In the genomic region with DNA sequence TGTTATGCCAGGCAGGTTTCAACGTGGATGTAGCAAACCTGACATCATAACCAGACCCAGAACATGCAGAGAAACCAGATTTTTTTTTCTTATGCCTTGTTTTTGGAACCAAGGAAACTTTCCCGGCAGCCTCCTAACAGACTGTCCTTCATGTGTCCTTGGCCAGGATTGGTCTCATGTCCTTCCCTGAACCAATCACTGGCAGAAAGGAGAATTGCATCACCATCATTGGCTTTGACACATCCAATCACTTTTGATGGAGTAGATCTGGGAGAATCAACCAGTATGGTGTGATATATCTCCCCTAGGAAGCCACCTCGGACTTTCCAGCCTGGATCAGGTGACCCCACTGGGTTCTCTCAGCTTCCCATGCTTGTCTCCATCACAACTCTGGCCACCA, we compare ENCODE assay signal across 40 cellular contexts. TPM values are rescaled to one million over a fixed set of nuclear protein-coding genes. Genes with fewer than 3 reads are reported as not detected.
"Had no signal": no experiment of that assay in that cellular context is flagged by ENCODE, and none has a peak within 500 bp of the region (broad histone marks: within the 10 kb centered on the region; RNA-seq: fewer than 3 reads in every experiment).

No MANE protein-coding gene starts in this region.

- H3K36me3 ChIP-seq: MG63 had no signal

- H3K27me3 ChIP-seq: MG63 had no signal

- H3K9me3 ChIP-seq: MG63 had no signal

- DNase-seq: Karpas-422, Kasumi-1, MG63, MM.1S, MV-4-11, NCI-H1048, NCI-H1092, NCI-H1092 treated with DMSO at 0.1 percent for 48 hours, NCI-H1105, NCI-H1105 treated with DMSO at 0.1 percent for 48 hours, NCI-H1417, NCI-H1417 treated with DMSO at 0.1 percent for 48 hours, NCI-H1436, NCI-H1436 treated with DMSO at 0.1 percent for 48 hours, NCI-H146, NCI-H1694, NCI-H1694 treated with DMSO at 0.1 percent for 48 hours, NCI-H187, NCI-H187 treated with DMSO at 0.1 percent for 48 hours, NCI-H1930, NCI-H2029, NCI-H2029 treated with DMSO at 0.1 percent for 48 hours, NCI-H2081, NCI-H2081 treated with DMSO at 0.1 percent for 48 hours, NCI-H2107, NCI-H2171, NCI-H2171 treated with DMSO at 0.1 percent for 48 hours, NCI-H2227 treated with DMSO at 0.1 percent for 48 hours, NCI-H226, NCI-H345, NCI-H446, NCI-H446 treated with DMSO at 0.1 percent for 48 hours, NCI-H510A, NCI-H510A treated with DMSO at 0.1 percent for 48 hours, NCI-H524, NCI-H524 treated with DMSO at 0.1 percent for 48 hours had no signal

- H3K4me3 ChIP-seq: MG63 had no signal

RNA-seq across cellular contexts. Expression of gene WSCD2, which starts 25.6 kb away (rescaled TPM):
- total RNA-seq: LHCN-M2, M059J, MCF 10A, NCI-H460 had no signal
